In genomic region chr11:117458275-117459120, GRCh38 we compare ENCODE assay signal across 9 cellular contexts.
DNase-seq lines count a peak whose midpoint lies in the region; ATAC-seq and TF ChIP-seq lines count a peak whose summit lies in the region.
"Had no signal": no experiment of that assay in that cellular context is flagged by ENCODE, and none has a peak within 500 bp of the region (broad histone marks: within the 10 kb centered on the region; RNA-seq: fewer than 3 reads in every experiment).

No MANE protein-coding gene starts in this region.

- no peak overlapping the region for H3K4me3 Mint-ChIP-seq in activated CD4-positive, alpha-beta T cell treated with anti-CD3 and anti-CD28 coated beads, Interleukin-2, amount 10 ng/mL, durations not matched to agents 24 days and 14 days
- no peak overlapping the region for H3K4me3 Mint-ChIP-seq in activated naive CD8-positive, alpha-beta T cell treated with anti-CD3 and anti-CD28 coated beads, Interleukin-2, amount 50 U/mL, for 24 hours

- peak; percentile 61 for DNase-seq in activated CD4-positive, alpha-beta T cell treated with anti-CD3 and anti-CD28 coated beads for 48 hours
- no peak for DNase-seq in activated CD4-positive, alpha-beta T cell treated with anti-CD3 and anti-CD28 coated beads, Interleukin-2, amount 10 ng/mL, durations not matched to agents 24 days and 14 days
- DNase-seq in NCI-H1417 (lab: John Stamatoyannopoulos, UW) (peak; percentile 55 to 91 (median 80)), NCI-H2081 treated with DMSO at 0.1 percent for 48 hours (lab: John Stamatoyannopoulos, UW) (no peak)
- peak; percentile 43 for DNase-seq in activated naive CD8-positive, alpha-beta T cell treated with anti-CD3 and anti-CD28 coated beads, Interleukin-2, amount 50 U/mL, for 24 hours
- DNase-seq in stimulated activated CD4-positive, alpha-beta T cell treated with anti-CD3 and anti-CD28 coated beads, Interleukin-4, amount 100 ng/mL, for 24 hours, result peak; percentile 43

- peaks cover 8% of the 10 kb centered on the region for H3K9me3 Mint-ChIP-seq in activated CD4-positive, alpha-beta T cell treated with anti-CD3 and anti-CD28 coated beads, Interleukin-2, amount 10 ng/mL, durations not matched to agents 24 days and 14 days
- H3K9me3 Mint-ChIP-seq in activated naive CD8-positive, alpha-beta T cell treated with anti-CD3 and anti-CD28 coated beads, Interleukin-2, amount 50 U/mL, for 24 hours, result peaks cover 9% of the 10 kb centered on the region

- peak; percentile 57 for ATAC-seq in activated naive CD8-positive, alpha-beta T cell treated with anti-CD3 and anti-CD28 coated beads, Interleukin-2, amount 50 U/mL, for 24 hours
- ATAC-seq in GM18505 (IDR thresholded peaks at IDR 0.05; ENCODE audit: unreplicated experiment) (no peak), GM21576 (IDR thresholded peaks at IDR 0.05; ENCODE audit: unreplicated experiment) (no peak)
- ATAC-seq: gastroesophageal sphincter had no signal

- intact Hi-C loops in activated CD4-positive, alpha-beta T cell treated with anti-CD3 and anti-CD28 coated beads, Interleukin-2, amount 10 ng/mL, durations not matched to agents 24 days and 14 days (cut with micrococcal nuclease), result no loop called here

- no peak for TF ChIP-seq POLR2A in GM18505 (IDR thresholded peaks at IDR 0.05; ENCODE audit: borderline replicate concordance, extremely low read depth, insufficient read depth, insufficient read length)

- peaks cover 6% of the 10 kb centered on the region for H3K27me3 Mint-ChIP-seq in activated CD4-positive, alpha-beta T cell treated with anti-CD3 and anti-CD28 coated beads, Interleukin-2, amount 10 ng/mL, durations not matched to agents 24 days and 14 days
- peaks cover 4% of the 10 kb centered on the region for H3K27me3 Mint-ChIP-seq in activated naive CD8-positive, alpha-beta T cell treated with anti-CD3 and anti-CD28 coated beads, Interleukin-2, amount 50 U/mL, for 24 hours

- no peak overlapping the region for H3K27ac Mint-ChIP-seq in activated CD4-positive, alpha-beta T cell treated with anti-CD3 and anti-CD28 coated beads, Interleukin-2, amount 10 ng/mL, durations not matched to agents 24 days and 14 days
- peak overlapping the region; percentile 19 for H3K27ac Mint-ChIP-seq in activated naive CD8-positive, alpha-beta T cell treated with anti-CD3 and anti-CD28 coated beads, Interleukin-2, amount 50 U/mL, for 24 hours

- no peaks in the 10 kb centered on the region for H3K36me3 Mint-ChIP-seq in activated CD4-positive, alpha-beta T cell treated with anti-CD3 and anti-CD28 coated beads, Interleukin-2, amount 10 ng/mL, durations not matched to agents 24 days and 14 days (ENCODE audit: low read depth)
- H3K36me3 Mint-ChIP-seq in activated naive CD8-positive, alpha-beta T cell treated with anti-CD3 and anti-CD28 coated beads, Interleukin-2, amount 50 U/mL, for 24 hours (ENCODE audit: low read depth), result peaks cover 6% of the 10 kb centered on the region

- peaks cover 2% of the 10 kb centered on the region for H3K4me1 Mint-ChIP-seq in activated CD4-positive, alpha-beta T cell treated with anti-CD3 and anti-CD28 coated beads, Interleukin-2, amount 10 ng/mL, durations not matched to agents 24 days and 14 days
- peaks cover 23% of the 10 kb centered on the region for H3K4me1 Mint-ChIP-seq in activated naive CD8-positive, alpha-beta T cell treated with anti-CD3 and anti-CD28 coated beads, Interleukin-2, amount 50 U/mL, for 24 hours

Comparison
In these comparisons a context has a peak if more than half of its experiments do, and no peak if none do; other contexts are left out.
1. DNase-seq: peak in activated CD4-positive, alpha-beta T cell treated with anti-CD3 and anti-CD28 coated beads for 48 hours (single experiment), NCI-H1417 (3 of 3), activated naive CD8-positive, alpha-beta T cell treated with anti-CD3 and anti-CD28 coated beads, Interleukin-2, amount 50 U/mL, for 24 hours (single experiment) and stimulated activated CD4-positive, alpha-beta T cell treated with anti-CD3 and anti-CD28 coated beads, Interleukin-4, amount 100 ng/mL, for 24 hours (single experiment); none in activated CD4-positive, alpha-beta T cell treated with anti-CD3 and anti-CD28 coated beads, Interleukin-2, amount 10 ng/mL, durations not matched to agents 24 days and 14 days (single experiment) and NCI-H2081 treated with DMSO at 0.1 percent for 48 hours (single experiment).